In the genomic region with DNA sequence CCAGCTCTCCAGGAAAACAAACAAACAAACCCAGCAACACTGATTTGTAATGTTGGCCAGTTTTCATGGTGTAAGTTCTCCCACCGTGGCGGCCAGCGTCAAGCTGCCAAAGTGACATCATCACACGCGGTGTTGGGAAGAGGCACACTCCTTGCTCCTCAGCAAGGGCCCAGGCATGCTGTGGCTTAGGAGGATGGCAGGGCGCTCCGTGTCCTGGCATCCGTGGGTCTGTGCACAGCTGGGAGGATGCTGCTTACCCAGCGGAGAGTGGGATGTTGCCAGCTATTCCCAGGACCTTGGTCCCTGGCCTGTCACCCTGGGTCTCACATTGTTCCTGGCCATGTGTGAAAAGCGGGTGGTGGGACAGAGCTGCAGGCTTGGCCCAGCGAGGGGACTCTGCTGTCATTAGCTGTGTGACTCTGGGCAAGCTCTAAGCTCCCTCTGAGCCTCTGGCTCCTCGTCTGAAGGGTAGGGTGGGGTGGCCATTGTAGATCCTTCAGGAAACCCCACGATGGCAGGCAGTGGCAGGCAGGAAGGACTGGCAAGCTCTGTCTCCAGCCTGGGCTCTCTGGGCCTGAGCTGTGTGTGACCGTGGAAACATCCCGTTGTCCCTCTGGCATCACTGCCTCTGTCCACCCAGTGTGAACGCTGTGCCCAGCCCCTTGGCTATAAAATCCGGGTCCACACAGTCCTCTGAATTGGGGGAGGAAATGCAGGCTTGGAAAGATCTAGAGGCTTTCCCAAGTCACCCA, we compare ENCODE assay signal across 1 cellular context.
TF ChIP-seq lines count a peak whose summit lies in the region.

No MANE protein-coding gene starts in this region.

TF ChIP-seq in HEK293, 187 proteins besides CTCF, POLR2A, EP300 and RAD21 (continued from another document):
- TF ChIP-seq, protein P1, sequence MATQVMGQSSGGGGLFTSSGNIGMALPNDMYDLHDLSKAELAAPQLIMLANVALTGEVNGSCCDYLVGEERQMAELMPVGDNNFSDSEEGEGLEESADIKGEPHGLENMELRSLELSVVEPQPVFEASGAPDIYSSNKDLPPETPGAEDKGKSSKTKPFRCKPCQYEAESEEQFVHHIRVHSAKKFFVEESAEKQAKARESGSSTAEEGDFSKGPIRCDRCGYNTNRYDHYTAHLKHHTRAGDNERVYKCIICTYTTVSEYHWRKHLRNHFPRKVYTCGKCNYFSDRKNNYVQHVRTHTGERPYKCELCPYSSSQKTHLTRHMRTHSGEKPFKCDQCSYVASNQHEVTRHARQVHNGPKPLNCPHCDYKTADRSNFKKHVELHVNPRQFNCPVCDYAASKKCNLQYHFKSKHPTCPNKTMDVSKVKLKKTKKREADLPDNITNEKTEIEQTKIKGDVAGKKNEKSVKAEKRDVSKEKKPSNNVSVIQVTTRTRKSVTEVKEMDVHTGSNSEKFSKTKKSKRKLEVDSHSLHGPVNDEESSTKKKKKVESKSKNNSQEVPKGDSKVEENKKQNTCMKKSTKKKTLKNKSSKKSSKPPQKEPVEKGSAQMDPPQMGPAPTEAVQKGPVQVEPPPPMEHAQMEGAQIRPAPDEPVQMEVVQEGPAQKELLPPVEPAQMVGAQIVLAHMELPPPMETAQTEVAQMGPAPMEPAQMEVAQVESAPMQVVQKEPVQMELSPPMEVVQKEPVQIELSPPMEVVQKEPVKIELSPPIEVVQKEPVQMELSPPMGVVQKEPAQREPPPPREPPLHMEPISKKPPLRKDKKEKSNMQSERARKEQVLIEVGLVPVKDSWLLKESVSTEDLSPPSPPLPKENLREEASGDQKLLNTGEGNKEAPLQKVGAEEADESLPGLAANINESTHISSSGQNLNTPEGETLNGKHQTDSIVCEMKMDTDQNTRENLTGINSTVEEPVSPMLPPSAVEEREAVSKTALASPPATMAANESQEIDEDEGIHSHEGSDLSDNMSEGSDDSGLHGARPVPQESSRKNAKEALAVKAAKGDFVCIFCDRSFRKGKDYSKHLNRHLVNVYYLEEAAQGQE (tag by site-specific recombination; IDR thresholded peaks at IDR 0.05) = no peak
- TF ChIP-seq ZIC2 (tag by site-specific recombination; IDR thresholded peaks at IDR 0.05) = peak; percentile 61
- TF ChIP-seq SETDB1 (IDR thresholded peaks at IDR 0.05; ENCODE audit: insufficient read length, low read length) = no peak
